10 cellular contexts compared by ENCODE assay signal in genomic region chr17:58991718-58992331, GRCh38.
DNase-seq lines count a peak whose midpoint lies in the region; ATAC-seq and TF ChIP-seq lines count a peak whose summit lies in the region.
"Had no signal": no experiment of that assay in that cellular context is flagged by ENCODE, and none has a peak within 500 bp of the region (broad histone marks: within the 10 kb centered on the region; RNA-seq: fewer than 3 reads in every experiment).

No MANE protein-coding gene starts in this region.

- H3K27ac Mint-ChIP-seq in T-cell: no peak overlapping the region

- no peak overlapping the region for H3K4me3 Mint-ChIP-seq in T-cell

- H3K4me1 Mint-ChIP-seq in T-cell: no peaks in the 10 kb centered on the region

- H3K36me3 ChIP-seq in ACC112 (ENCODE audit: insufficient read depth, low read length): no peaks in the 10 kb centered on the region
- H3K36me3 ChIP-seq: ascending aorta had no signal

- H3K79me2 ChIP-seq in ACC112 (ENCODE audit: control insufficient read depth, insufficient read depth, low read length, unreplicated experiment): no peaks in the 10 kb centered on the region

- H3K27ac ChIP-seq in ACC112 (ENCODE audit: low read depth, low read length): peak overlapping the region; percentile 19; the same call in 1 of the 2 replicates
- no peak overlapping the region for H3K27ac ChIP-seq in dorsolateral prefrontal cortex
- H3K27ac ChIP-seq: ascending aorta had no signal

- intact Hi-C loops in dorsolateral prefrontal cortex (cut with DNase I): no loop called here

- no peaks in the 10 kb centered on the region for H3K9me3 Mint-ChIP-seq in T-cell

- DNase-seq in fibroblast of villous mesenchyme (ENCODE audit: low read depth): peak; percentile 15
- DNase-seq in T-cell: no peak
- DNase-seq in HPDE6-E6E7 (ENCODE audit: extremely low spot score): no peak
- no peak for DNase-seq in NCI-H69 (lab: John Stamatoyannopoulos, UW)
- no peak for DNase-seq in dorsolateral prefrontal cortex
- DNase-seq: left ventricle myocardium superior had no signal

- H3K27me3 ChIP-seq in ACC112 (ENCODE audit: insufficient read depth, low read length) (no peaks in the 10 kb centered on the region), dorsolateral prefrontal cortex (no peaks in the 10 kb centered on the region)
- H3K27me3 ChIP-seq: ascending aorta had no signal

- H3K27me3 Mint-ChIP-seq in T-cell: no peaks in the 10 kb centered on the region

- H3K4me1 ChIP-seq in ACC112 (ENCODE audit: control insufficient read depth, insufficient read depth, low read length, unreplicated experiment): peaks cover 26% of the 10 kb centered on the region

- no peak overlapping the region for H2AFZ ChIP-seq in ACC112 (ENCODE audit: low read length, unreplicated experiment)

- H3K4me3 ChIP-seq in ACC112 (ENCODE audit: low read depth, low read length) (no peak overlapping the region), fibroblast of villous mesenchyme (ENCODE audit: low read depth, low read length) (no peak overlapping the region), dorsolateral prefrontal cortex (no peak overlapping the region)
- H3K4me3 ChIP-seq: ascending aorta had no signal

- CTCF ChIA-PET in T-cell (lab: Charles Lee): no interaction called here

- peak; percentile 70 for ATAC-seq in GM19438 (IDR thresholded peaks at IDR 0.05; ENCODE audit: low read depth, unreplicated experiment)
- peak; percentile 61 for ATAC-seq in HG03565 (IDR thresholded peaks at IDR 0.05; ENCODE audit: unreplicated experiment)
- ATAC-seq in T-cell (replicated peaks in 1 of 4): no peak

- H3K36me3 Mint-ChIP-seq in T-cell: peaks cover 20% of the 10 kb centered on the region

- POLR2A ChIA-PET in T-cell (lab: Charles Lee): interaction anchor here in 1 of 2 donors (0.6 kb wide), 1 partner anchor 400 kb away, joined by 5 read pairs; no protein-coding TSS in a partner anchor

- TF ChIP-seq CTCF in fibroblast of villous mesenchyme (IDR thresholded peaks at IDR 0.05; ENCODE audit: insufficient read depth, low read depth, low read length): no peak
- TF ChIP-seq CTCF in dorsolateral prefrontal cortex (IDR thresholded peaks at IDR 0.05 in 54 of 56, conservative IDR thresholded peaks at IDR 0.05 in 2 of 56; ENCODE audit: low read depth in 1 of 56, partially characterized antibody in 56 of 56): no peak

Comparison
In these comparisons a context has a peak if more than half of its experiments do, and no peak if none do; other contexts are left out.
1. ATAC-seq: peak in GM19438 (single experiment) and HG03565 (single experiment); none in T-cell (0 of 4).